ENCODE assay signal across 19 cellular contexts in genomic region chr3:27209595-27210264, GRCh38.
DNase-seq lines count a peak whose midpoint lies in the region; ATAC-seq and TF ChIP-seq lines count a peak whose summit lies in the region.
"Had no signal": no experiment of that assay in that cellular context is flagged by ENCODE, and none has a peak within 500 bp of the region (broad histone marks: within the 10 kb centered on the region; RNA-seq: fewer than 3 reads in every experiment).

No MANE protein-coding gene starts in this region.

- TF ChIP-seq CTCF in hepatocyte (IDR thresholded peaks at IDR 0.05; ENCODE audit: poor library complexity) (no peak), omental fat pad (IDR thresholded peaks at IDR 0.05) (no peak)

- H3K4me1 ChIP-seq in hepatocyte (ENCODE audit: insufficient read depth): no peaks in the 10 kb centered on the region
- H3K4me1 ChIP-seq: suprapubic skin had no signal

- no peak for DNase-seq in hepatocyte (ENCODE audit: low spot score)
- DNase-seq in cerebellum (ENCODE audit: low spot score): no peak
- DNase-seq in retina: no peak
- DNase-seq in omental fat pad (ENCODE audit: low spot score): no peak
- DNase-seq: activated CD4-positive, alpha-beta T cell treated with anti-CD3 and anti-CD28 coated beads, Interleukin-2, amount 50 U/mL, for 48 hours; activated naive CD4-positive, alpha-beta T cell; CD4-positive, alpha-beta memory T cell; DMS53; hippocampal formation; kidney; mammary epithelial cell; NCI-H2171; NCI-H748 treated with DMSO at 0.1 percent for 48 hours; SHP77 treated with DMSO at 0.1 percent for 48 hours had no signal

- no peaks in the 10 kb centered on the region for H3K79me2 ChIP-seq in hepatocyte

- no peaks in the 10 kb centered on the region for H3K36me3 ChIP-seq in hepatocyte (replicated peaks; ENCODE audit: insufficient read depth, low read depth)
- H3K36me3 ChIP-seq: suprapubic skin had no signal

- H3K4me3 ChIP-seq in hepatocyte: no peak overlapping the region
- H3K4me3 ChIP-seq: suprapubic skin had no signal

- no peaks in the 10 kb centered on the region for H3K9me3 ChIP-seq in hepatocyte (ENCODE audit: low read depth)
- H3K9me3 ChIP-seq: suprapubic skin had no signal

- no peaks in the 10 kb centered on the region for H4K20me1 ChIP-seq in hepatocyte (ENCODE audit: insufficient read depth, poor library complexity, severe bottlenecking)

- no peaks in the 10 kb centered on the region for H3K9me2 ChIP-seq in hepatocyte (replicated peaks; ENCODE audit: insufficient read depth)

- WGBS in hepatocyte (ENCODE audit: low lambda C conversion rate, missing lambda C conversion rate): 49% methylated on average over 3 of the region's 3 CpGs

- H3K4me2 ChIP-seq in hepatocyte: no peak overlapping the region

- ATAC-seq in GM18868 (IDR thresholded peaks at IDR 0.05; ENCODE audit: unreplicated experiment): peak; percentile 70
- ATAC-seq in GM21619 (IDR thresholded peaks at IDR 0.05; ENCODE audit: unreplicated experiment): peak; percentile 55
- peak; percentile 53 for ATAC-seq in HG03025 (IDR thresholded peaks at IDR 0.05; ENCODE audit: low FRiP score, unreplicated experiment)
- no peak for ATAC-seq in omental fat pad (ENCODE audit: low FRiP score)
- ATAC-seq: sciatic nerve had no signal

- no peaks in the 10 kb centered on the region for H3K27me3 ChIP-seq in hepatocyte
- H3K27me3 ChIP-seq: suprapubic skin had no signal

- H2AFZ ChIP-seq in hepatocyte: no peak overlapping the region

- peak overlapping the region; percentile 5 for H3K27ac ChIP-seq in hepatocyte
- H3K27ac ChIP-seq: suprapubic skin had no signal
